In the genomic region with DNA sequence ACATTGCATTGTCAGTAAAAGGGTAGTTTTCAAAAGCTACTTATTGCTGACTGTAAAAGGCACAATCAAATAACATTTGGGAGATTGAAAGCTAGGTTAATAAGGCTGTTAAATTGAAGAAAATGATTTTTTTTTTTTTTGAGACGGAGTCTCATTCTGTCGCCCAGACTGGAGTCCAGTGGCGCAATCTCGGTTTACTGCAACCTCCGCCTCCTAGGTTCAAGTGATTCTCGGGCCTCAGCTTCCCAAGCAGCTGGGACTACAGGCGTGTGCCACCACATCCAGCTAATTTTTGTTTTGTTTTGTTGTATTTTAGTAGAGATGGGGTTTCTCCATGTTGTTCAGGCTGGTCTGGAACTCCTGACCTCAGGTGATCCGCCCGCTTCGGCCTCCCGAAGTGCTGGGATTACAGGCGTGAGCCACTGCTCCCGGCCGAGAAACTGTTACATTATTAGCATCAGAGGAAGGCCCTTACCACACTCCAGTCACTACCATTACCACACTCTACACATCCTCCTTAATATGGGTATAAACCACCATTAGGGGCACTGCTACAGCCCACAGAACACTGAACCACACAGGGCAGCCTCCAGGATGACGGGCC, we compare ENCODE assay signal across 8 cellular contexts. TPM values are rescaled to one million over a fixed set of nuclear protein-coding genes. Genes with fewer than 3 reads are reported as not detected.
DNase-seq lines count a peak whose midpoint lies in the region; ATAC-seq, FAIRE-seq and TF ChIP-seq lines count a peak whose summit lies in the region.

No MANE protein-coding gene starts in this region.

- peaks cover 0 to 3% (median 0%) of the 10 kb centered on the region in 7 donors for H3K9me3 Mint-ChIP-seq in CD4-positive, CD25-positive, alpha-beta regulatory T cell

- peaks cover 6 to 43% (median 27%) of the 10 kb centered on the region in 4 donors for H3K4me1 Mint-ChIP-seq in CD4-positive, CD25-positive, alpha-beta regulatory T cell

- H3K27me3 ChIP-seq in CD4-positive, CD25-positive, alpha-beta regulatory T cell (ENCODE audit: control insufficient read depth, insufficient read depth, low read length) = no peaks in the 10 kb centered on the region
- no peaks in the 10 kb centered on the region for H3K27me3 ChIP-seq in HUES64 (ENCODE audit: insufficient read depth, low read length)
- no peaks in the 10 kb centered on the region for H3K27me3 ChIP-seq in keratinocyte (ENCODE audit: control insufficient read depth, extremely low read depth, insufficient read depth, low read length)

- FAIRE-seq in keratinocyte (lab: Jason Lieb, UNC) = no peak

- peak overlapping the region; percentile 90 for H3K27ac ChIP-seq in CD4-positive, CD25-positive, alpha-beta regulatory T cell (ENCODE audit: insufficient read depth, low read length, poor library complexity, severe bottlenecking)
- H3K27ac ChIP-seq in HUES64 (ENCODE audit: low read depth, low read length) = no peak overlapping the region
- peak overlapping the region; percentile 98 for H3K27ac ChIP-seq in keratinocyte (ENCODE audit: control insufficient read depth, insufficient read depth, low read length)
- peak overlapping the region; percentile 94 for H3K27ac ChIP-seq in substantia nigra (ENCODE audit: low read depth, low read length, poor library complexity, severe bottlenecking)

- peak; percentile 34 to 35 for ATAC-seq in CD4-positive, CD25-positive, alpha-beta regulatory T cell (ENCODE audit: low read depth in 2 of 2)
- peak; percentile 23 for ATAC-seq in GM21367 (IDR thresholded peaks at IDR 0.05; ENCODE audit: unreplicated experiment)
- ATAC-seq in GM19324 (IDR thresholded peaks at IDR 0.05; ENCODE audit: low FRiP score, unreplicated experiment) = no peak

- no peak overlapping the region for H2AFZ ChIP-seq in keratinocyte (ENCODE audit: control insufficient read depth, low read length)

- peaks cover 23% of the 10 kb centered on the region for H3K4me1 ChIP-seq in CD4-positive, CD25-positive, alpha-beta regulatory T cell (ENCODE audit: control insufficient read depth, insufficient read depth, low read length, poor library complexity, severe bottlenecking)
- peaks cover 16% of the 10 kb centered on the region for H3K4me1 ChIP-seq in HUES64 (ENCODE audit: insufficient read depth, low read length)
- H3K4me1 ChIP-seq in keratinocyte (ENCODE audit: control insufficient read depth, extremely low read depth, insufficient read depth, low read length) = peaks cover 11% of the 10 kb centered on the region

- TF ChIP-seq CTCF in keratinocyte (optimal IDR thresholded peaks at IDR 0.05 in 1 of 3, IDR thresholded peaks at IDR 0.05 in 1 of 3, conservative IDR thresholded peaks at IDR 0.05 in 1 of 3; ENCODE audit: extremely low read depth in 1 of 3, insufficient read depth in 2 of 3, low read length in 3 of 3) = no peak

- peaks cover under 1% of the 10 kb centered on the region for H3K36me3 Mint-ChIP-seq in CD4-positive, CD25-positive, alpha-beta regulatory T cell

- H3K79me2 ChIP-seq in keratinocyte (ENCODE audit: control insufficient read depth, insufficient read depth, low read length) = peaks cover 60% of the 10 kb centered on the region

- H3K4me3 ChIP-seq in CD4-positive, CD25-positive, alpha-beta regulatory T cell (ENCODE audit: low read depth, low read length) = peak overlapping the region; percentile 67
- H3K4me3 ChIP-seq in HUES64 (ENCODE audit: low read length) = peak overlapping the region; percentile 75
- peak overlapping the region; percentile 89 to 96 (median 89) for H3K4me3 ChIP-seq in keratinocyte (ENCODE audit: control insufficient read depth in 2 of 3, extremely low read depth in 1 of 3, insufficient read depth in 2 of 3, low read depth in 1 of 3, low read length in 3 of 3)

- H3K36me3 ChIP-seq in CD4-positive, CD25-positive, alpha-beta regulatory T cell (ENCODE audit: control insufficient read depth, insufficient read depth, low read length) = peaks cover 8% of the 10 kb centered on the region
- H3K36me3 ChIP-seq in HUES64 (ENCODE audit: insufficient read depth, low read length) (peaks cover 38% of the 10 kb centered on the region), keratinocyte (ENCODE audit: control insufficient read depth in 2 of 2, extremely low read depth in 1 of 2, insufficient read depth in 2 of 2, low read length in 2 of 2) (peaks cover 9 to 13% of the 10 kb centered on the region in 2 experiments)

- H3K9me3 ChIP-seq in CD4-positive, CD25-positive, alpha-beta regulatory T cell (ENCODE audit: control insufficient read depth in 2 of 2, low read length in 2 of 2) = no peaks in the 10 kb centered on the region
- H3K9me3 ChIP-seq in HUES64 (ENCODE audit: insufficient read depth, low read depth, low read length) (no peaks in the 10 kb centered on the region), keratinocyte (ENCODE audit: control insufficient read depth, low read depth, low read length) (no peaks in the 10 kb centered on the region)

- 20% methylated on average over 15 of the region's 15 CpGs for WGBS in HUES64

- H3K9ac ChIP-seq in HUES64 (ENCODE audit: low read depth, low read length) (peak overlapping the region; percentile 89), keratinocyte (ENCODE audit: control insufficient read depth, extremely low read depth, insufficient read depth, low read length) (peak overlapping the region; percentile 97)

- peaks cover 4% of the 10 kb centered on the region for H3K27me3 Mint-ChIP-seq in CD4-positive, CD25-positive, alpha-beta regulatory T cell

- H3K4me2 ChIP-seq in keratinocyte (ENCODE audit: control insufficient read depth, extremely low read depth, insufficient read depth, low read depth, low read length) = peak overlapping the region; percentile 93

- H3K9me1 ChIP-seq in keratinocyte (ENCODE audit: control insufficient read depth, extremely low read depth, insufficient read depth, low read length) = no peaks in the 10 kb centered on the region

- no peak for DNase-seq in CD4-positive, CD25-positive, alpha-beta regulatory T cell
- DNase-seq in amniotic epithelial cell (ENCODE audit: low read depth) (peak; percentile 61), keratinocyte (ENCODE audit: low read depth, low spot score) (no peak), substantia nigra (lab: John Stamatoyannopoulos, UW) (peak in 2 of 49 donors; percentile 19 to 42), HCEC 1CT (no peak)

- dilution Hi-C loops in keratinocyte (cut with MboI; ENCODE audit: extremely low pct_ligation_motif_present, low sequenced_read_pairs) = no loop called here

- H4K20me1 ChIP-seq in keratinocyte (ENCODE audit: control insufficient read depth, extremely low read depth, insufficient read depth, low read length) = peaks cover 11% of the 10 kb centered on the region

- H3K4me3 Mint-ChIP-seq in CD4-positive, CD25-positive, alpha-beta regulatory T cell = peak overlapping the region; percentile 94 to 100 (median 98)

- peak overlapping the region; percentile 95 to 100 (median 99) for H3K27ac Mint-ChIP-seq in CD4-positive, CD25-positive, alpha-beta regulatory T cell

RNA-seq across cellular contexts. Expression of gene CYP51A1, which starts 1.0 kb away (rescaled TPM):
- 29.0 TPM for total RNA-seq in CD4-positive, CD25-positive, alpha-beta regulatory T cell
- polyA plus RNA-seq in CD4-positive, CD25-positive, alpha-beta regulatory T cell = 10 to 100 TPM; 11.2 to 15.7 (median 14.7) TPM
- 105 TPM for polyA plus RNA-seq in HUES64 (2013, experiment 1 of 2)
- polyA plus RNA-seq in HUES64 (2013, experiment 2 of 2) = 112 TPM
- 27.3 to 55.1 TPM (median 47.1 TPM) in 3 replicates for polyA plus RNA-seq in keratinocyte
- 21.0 TPM for polyA plus RNA-seq in keratinocyte (2011; ENCODE audit: low read depth)
- 29.5 and 41.7 TPM in 2 replicates for polyA plus RNA-seq in keratinocyte (2011; cell fraction: cytosol; rRNA removed)
- polyA plus RNA-seq in keratinocyte (2011; cell fraction: nucleus; rRNA removed) = 59.5 and 69.7 TPM in 2 replicates
- 72.5 and 180 TPM in 2 replicates for polyA plus RNA-seq in keratinocyte (2012; ENCODE audit: low replicate concordance)
- polyA minus RNA-seq in keratinocyte = 30.5 to 62.3 TPM (median 34.2 TPM) in 3 replicates
- polyA minus RNA-seq in keratinocyte (2011; cell fraction: cytosol; rRNA and poly(A)+ RNA removed) = 76.2 TPM
- polyA minus RNA-seq in keratinocyte (2011; cell fraction: nucleus; rRNA and poly(A)+ RNA removed) = 60.6 and 97.5 TPM in 2 replicates

RNA-seq across cellular contexts. Expression of gene LRRD1, which starts 45.7 kb away (rescaled TPM):
- 0.44 TPM for total RNA-seq in CD4-positive, CD25-positive, alpha-beta regulatory T cell
- polyA plus RNA-seq in CD4-positive, CD25-positive, alpha-beta regulatory T cell = under 1 TPM in 1 of 4 donors, not detected in 3; 0.12 TPM
- not detected for polyA plus RNA-seq in HUES64 (2013, experiment 1 of 2)
- polyA plus RNA-seq in HUES64 (2013, experiment 2 of 2) = not detected
- polyA plus RNA-seq in keratinocyte = 0.04 TPM in 2 of 3 replicates, not detected in the other
- not detected for polyA plus RNA-seq in keratinocyte (2011; ENCODE audit: low read depth)
- not detected in 2 replicates for polyA plus RNA-seq in keratinocyte (2011; cell fraction: cytosol; rRNA removed)
- 0.10 and 0.11 TPM in 2 replicates for polyA plus RNA-seq in keratinocyte (2011; cell fraction: nucleus; rRNA removed)
- polyA plus RNA-seq in keratinocyte (2012; ENCODE audit: low replicate concordance) = 0.11 and 0.26 TPM in 2 replicates
- not detected in 3 replicates for polyA minus RNA-seq in keratinocyte
- not detected for polyA minus RNA-seq in keratinocyte (2011; cell fraction: cytosol; rRNA and poly(A)+ RNA removed)
- polyA minus RNA-seq in keratinocyte (2011; cell fraction: nucleus; rRNA and poly(A)+ RNA removed) = 0.54 TPM in 1 of 2 replicates, not detected in the other
